8 cellular contexts compared by ENCODE assay signal in genomic region chr12:52879394-52880351, GRCh38. TPM values are rescaled to one million over a fixed set of nuclear protein-coding genes. Genes with fewer than 3 reads are reported as not detected.
DNase-seq lines count a peak whose midpoint lies in the region; ATAC-seq lines count a peak whose summit lies in the region.

No MANE protein-coding gene starts in this region.

- peak overlapping the region; percentile 67 for H3K4me3 Mint-ChIP-seq in dendritic cell treated with granulocyte-macrophage colony-stimulating factor and Interleukin-4, amounts not matched to agents 40 ng/mL and 50 ng/mL, for 4 days

- ATAC-seq in HG03521 (IDR thresholded peaks at IDR 0.05; ENCODE audit: unreplicated experiment) (peak; percentile 56), left lobe of liver (peak; percentile 95), HG03378 (IDR thresholded peaks at IDR 0.05; ENCODE audit: unreplicated experiment) (no peak)

- DNase-seq in DMS153 treated with DMSO at 0.1 percent for 48 hours (lab: John Stamatoyannopoulos, UW; ENCODE audit: unreplicated experiment), result peak; percentile 85
- DNase-seq in NCI-H69 (lab: John Stamatoyannopoulos, UW), result peak; percentile 96
- DNase-seq in activated CD4-positive, alpha-beta T cell treated with anti-CD3 and anti-CD28 coated beads, Interleukin-2, amount 50 U/mL, for 4 hours, result peak; percentile 56 to 57
- DNase-seq in left lobe of liver (ENCODE audit: low spot score), result peak; percentile 76
- peak; percentile 59 to 70 for DNase-seq in stimulated activated CD4-positive, alpha-beta T cell treated with anti-CD3 and anti-CD28 coated beads, Interleukin-2, amount 100 ng/mL, for 48 hours

- intact Hi-C loops in dendritic cell treated with granulocyte-macrophage colony-stimulating factor and Interleukin-4, amounts not matched to agents 40 ng/mL and 50 ng/mL, for 4 days (cut with micrococcal nuclease), result loop anchor here (1.0 to 10.0 kb wide), 3 partner anchors 296 to 725 kb away; no protein-coding TSS in a partner anchor

- no peaks in the 10 kb centered on the region for H3K36me3 Mint-ChIP-seq in dendritic cell treated with granulocyte-macrophage colony-stimulating factor and Interleukin-4, amounts not matched to agents 40 ng/mL and 50 ng/mL, for 4 days (ENCODE audit: low read depth)

- H3K4me1 Mint-ChIP-seq in dendritic cell treated with granulocyte-macrophage colony-stimulating factor and Interleukin-4, amounts not matched to agents 40 ng/mL and 50 ng/mL, for 4 days (ENCODE audit: low read depth), result peaks cover 31% of the 10 kb centered on the region

- no peaks in the 10 kb centered on the region for H3K9me3 Mint-ChIP-seq in dendritic cell treated with granulocyte-macrophage colony-stimulating factor and Interleukin-4, amounts not matched to agents 40 ng/mL and 50 ng/mL, for 4 days

- H3K27ac Mint-ChIP-seq in dendritic cell treated with granulocyte-macrophage colony-stimulating factor and Interleukin-4, amounts not matched to agents 40 ng/mL and 50 ng/mL, for 4 days, result peak overlapping the region; percentile 67

- peaks cover 22% of the 10 kb centered on the region for H3K27me3 Mint-ChIP-seq in dendritic cell treated with granulocyte-macrophage colony-stimulating factor and Interleukin-4, amounts not matched to agents 40 ng/mL and 50 ng/mL, for 4 days

RNA-seq across cellular contexts. Expression of gene KRT8, which starts 25.2 kb away (rescaled TPM):
- 235 TPM for total RNA-seq in left lobe of liver

RNA-seq across cellular contexts. Expression of gene KRT78, which starts 30.9 kb away (rescaled TPM):
- total RNA-seq in left lobe of liver, result not detected

RNA-seq across cellular contexts. Expression of gene KRT79, which starts 45.6 kb away (rescaled TPM):
- total RNA-seq in left lobe of liver, result not detected
